Comparison of ENCODE assay signal across 15 cellular contexts in the genomic region with DNA sequence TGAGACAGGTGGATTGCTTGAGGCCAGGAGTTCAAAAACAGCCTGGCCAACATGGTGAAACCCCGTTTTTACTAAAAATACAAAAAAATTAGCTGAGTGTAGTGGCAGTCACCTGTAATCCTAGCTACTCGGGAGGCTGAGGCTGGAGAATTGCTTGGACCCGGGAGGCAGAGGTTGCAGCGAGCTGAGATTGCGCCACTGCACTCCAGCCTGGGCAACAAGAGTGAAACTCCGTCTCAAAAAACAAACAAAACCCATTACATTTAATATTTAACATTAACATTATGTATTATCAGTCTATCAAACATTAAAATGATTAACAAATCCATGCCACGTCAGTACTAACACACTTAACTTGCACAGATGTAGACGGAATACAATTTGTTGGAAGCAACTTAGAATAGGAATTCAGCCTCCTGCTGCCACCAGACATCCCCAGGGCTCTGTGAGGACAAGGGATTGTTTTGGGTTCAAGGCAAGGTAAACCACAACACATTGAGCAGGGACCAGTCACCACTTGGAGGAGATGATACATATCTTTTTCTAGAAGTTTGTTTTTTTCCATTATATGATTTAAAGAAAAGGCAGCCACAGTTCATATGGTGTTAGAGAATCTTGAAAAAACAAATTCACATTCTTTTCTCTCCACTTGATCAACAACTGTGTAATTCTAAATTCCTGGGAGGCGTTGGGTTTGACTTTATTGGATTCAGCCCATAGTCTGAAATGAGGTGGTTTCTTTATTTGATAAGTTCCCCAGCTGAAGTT.
DNase-seq lines count a peak whose midpoint lies in the region; TF ChIP-seq lines count a peak whose summit lies in the region.
"Had no signal": no experiment of that assay in that cellular context is flagged by ENCODE, and none has a peak within 500 bp of the region (broad histone marks: within the 10 kb centered on the region; RNA-seq: fewer than 3 reads in every experiment).

No MANE protein-coding gene starts in this region.

- H3K4me1 ChIP-seq in adipocyte (ENCODE audit: control insufficient read depth, insufficient read depth, low read length) (peaks cover 14% of the 10 kb centered on the region), thyroid gland (peaks cover 36 to 44% of the 10 kb centered on the region in 2 donors)

- no peak overlapping the region for H3K9ac ChIP-seq in adipocyte (ENCODE audit: low read length)

- peak overlapping the region; percentile 40 to 86 (median 82) for H3K27ac ChIP-seq in thyroid gland
- H3K27ac ChIP-seq: esophagus squamous epithelium, skin epidermis, thoracic aorta had no signal

- H3K36me3 Mint-ChIP-seq in activated CD4-positive, alpha-beta memory T cell treated with anti-CD3 and anti-CD28 coated beads for 36 hours = no peaks in the 10 kb centered on the region
- no peaks in the 10 kb centered on the region for H3K36me3 Mint-ChIP-seq in activated CD4-positive, alpha-beta T cell treated with anti-CD3 and anti-CD28 coated beads, Interleukin-2, amount 10 ng/mL, durations not matched to agents 24 days and 14 days (ENCODE audit: low read depth)
- H3K36me3 Mint-ChIP-seq: natural killer cell had no signal

- POLR2A ChIA-PET in activated CD4-positive, alpha-beta memory T cell treated with anti-CD3 and anti-CD28 coated beads for 36 hours (lab: Charles Lee) = no interaction called here

- H3K9me3 ChIP-seq in adipocyte (ENCODE audit: control insufficient read depth, low read length) (no peaks in the 10 kb centered on the region), thyroid gland (no peaks in the 10 kb centered on the region)
- H3K9me3 ChIP-seq: esophagus squamous epithelium, thoracic aorta had no signal

- H3K27me3 Mint-ChIP-seq in activated CD4-positive, alpha-beta memory T cell treated with anti-CD3 and anti-CD28 coated beads for 36 hours = peaks cover under 1% of the 10 kb centered on the region
- H3K27me3 Mint-ChIP-seq in activated CD4-positive, alpha-beta T cell treated with anti-CD3 and anti-CD28 coated beads, Interleukin-2, amount 10 ng/mL, durations not matched to agents 24 days and 14 days = no peaks in the 10 kb centered on the region

- intact Hi-C loops in thyroid gland (cut with DNase I) = no loop called here
- intact Hi-C loops in activated CD4-positive, alpha-beta memory T cell treated with anti-CD3 and anti-CD28 coated beads for 36 hours (cut with micrococcal nuclease) = no loop called here
- intact Hi-C loops in activated CD4-positive, alpha-beta T cell treated with anti-CD3 and anti-CD28 coated beads, Interleukin-2, amount 10 ng/mL, durations not matched to agents 24 days and 14 days (cut with micrococcal nuclease) = no loop called here

- no peaks in the 10 kb centered on the region for H3K9me3 Mint-ChIP-seq in activated CD4-positive, alpha-beta memory T cell treated with anti-CD3 and anti-CD28 coated beads for 36 hours
- H3K9me3 Mint-ChIP-seq in activated CD4-positive, alpha-beta T cell treated with anti-CD3 and anti-CD28 coated beads, Interleukin-2, amount 10 ng/mL, durations not matched to agents 24 days and 14 days = no peaks in the 10 kb centered on the region

- peak; percentile 79 for DNase-seq in GM03348 (ENCODE audit: low spot score)
- peak; percentile 83 for DNase-seq in adipocyte (ENCODE audit: low read depth)
- DNase-seq in iris pigment epithelial cell (ENCODE audit: low read depth) = peak; percentile 96
- DNase-seq in thyroid gland = no peak
- no peak for DNase-seq in activated CD4-positive, alpha-beta memory T cell treated with anti-CD3 and anti-CD28 coated beads for 36 hours
- DNase-seq in activated CD4-positive, alpha-beta T cell treated with anti-CD3 and anti-CD28 coated beads, Interleukin-2, amount 10 ng/mL, durations not matched to agents 24 days and 14 days = no peak
- DNase-seq in midbrain (lab: John Stamatoyannopoulos, UW) = no peak
- DNase-seq: activated CD8-positive, alpha-beta memory T cell treated with anti-CD3 and anti-CD28 coated beads for 24 hours; DMS153; esophagus squamous epithelium; natural killer cell; NCI-H1105; NCI-H510A had no signal

- WGBS in thyroid gland, 2 donors = 50 to 56% methylated on average over 9 of the region's 9 CpGs

- no peak overlapping the region for H3K27ac Mint-ChIP-seq in activated CD4-positive, alpha-beta memory T cell treated with anti-CD3 and anti-CD28 coated beads for 36 hours
- no peak overlapping the region for H3K27ac Mint-ChIP-seq in activated CD4-positive, alpha-beta T cell treated with anti-CD3 and anti-CD28 coated beads, Interleukin-2, amount 10 ng/mL, durations not matched to agents 24 days and 14 days
- H3K27ac Mint-ChIP-seq: natural killer cell had no signal

- CTCF ChIA-PET in activated CD4-positive, alpha-beta memory T cell treated with anti-CD3 and anti-CD28 coated beads for 36 hours (lab: Charles Lee) = no interaction called here

- H3K4me1 Mint-ChIP-seq in activated CD4-positive, alpha-beta memory T cell treated with anti-CD3 and anti-CD28 coated beads for 36 hours (ENCODE audit: low read depth) = no peaks in the 10 kb centered on the region
- H3K4me1 Mint-ChIP-seq in activated CD4-positive, alpha-beta T cell treated with anti-CD3 and anti-CD28 coated beads, Interleukin-2, amount 10 ng/mL, durations not matched to agents 24 days and 14 days = no peaks in the 10 kb centered on the region
- H3K4me1 Mint-ChIP-seq: natural killer cell had no signal

- TF ChIP-seq POLR2A in thyroid gland (IDR thresholded peaks at IDR 0.05) = no peak

- peak overlapping the region; percentile 28 for H3K4me3 ChIP-seq in adipocyte (ENCODE audit: low read length)
- no peak overlapping the region for H3K4me3 ChIP-seq in thyroid gland (replicated peaks in 1 of 3)
- H3K4me3 ChIP-seq: esophagus squamous epithelium, skin epidermis, thoracic aorta had no signal

- H3K27me3 ChIP-seq in adipocyte (replicated peaks; ENCODE audit: control insufficient read depth, insufficient read depth, low read length) = no peaks in the 10 kb centered on the region
- H3K27me3 ChIP-seq in thyroid gland = no peaks in the 10 kb centered on the region
- H3K27me3 ChIP-seq: esophagus squamous epithelium had no signal

- H3K4me3 Mint-ChIP-seq in activated CD4-positive, alpha-beta memory T cell treated with anti-CD3 and anti-CD28 coated beads for 36 hours = no peak overlapping the region
- no peak overlapping the region for H3K4me3 Mint-ChIP-seq in activated CD4-positive, alpha-beta T cell treated with anti-CD3 and anti-CD28 coated beads, Interleukin-2, amount 10 ng/mL, durations not matched to agents 24 days and 14 days
- H3K4me3 Mint-ChIP-seq: natural killer cell had no signal

- TF ChIP-seq CTCF in thyroid gland (IDR thresholded peaks at IDR 0.05) = no peak

- H3K36me3 ChIP-seq in adipocyte (ENCODE audit: control insufficient read depth, insufficient read depth, low read length, severe bottlenecking) (no peaks in the 10 kb centered on the region), thyroid gland (no peaks in the 10 kb centered on the region)
- H3K36me3 ChIP-seq: esophagus squamous epithelium, thoracic aorta had no signal

Comparison
In these comparisons a context has a peak if more than half of its experiments do, and no peak if none do; other contexts are left out.
1. DNase-seq: peak in GM03348 (single experiment), adipocyte (single experiment) and iris pigment epithelial cell (single experiment); none in thyroid gland (0 of 2), activated CD4-positive, alpha-beta memory T cell treated with anti-CD3 and anti-CD28 coated beads for 36 hours (single experiment), activated CD4-positive, alpha-beta T cell treated with anti-CD3 and anti-CD28 coated beads, Interleukin-2, amount 10 ng/mL, durations not matched to agents 24 days and 14 days (single experiment) and midbrain (single experiment).